Comparison of ENCODE assay signal across 27 cellular contexts in the genomic region with DNA sequence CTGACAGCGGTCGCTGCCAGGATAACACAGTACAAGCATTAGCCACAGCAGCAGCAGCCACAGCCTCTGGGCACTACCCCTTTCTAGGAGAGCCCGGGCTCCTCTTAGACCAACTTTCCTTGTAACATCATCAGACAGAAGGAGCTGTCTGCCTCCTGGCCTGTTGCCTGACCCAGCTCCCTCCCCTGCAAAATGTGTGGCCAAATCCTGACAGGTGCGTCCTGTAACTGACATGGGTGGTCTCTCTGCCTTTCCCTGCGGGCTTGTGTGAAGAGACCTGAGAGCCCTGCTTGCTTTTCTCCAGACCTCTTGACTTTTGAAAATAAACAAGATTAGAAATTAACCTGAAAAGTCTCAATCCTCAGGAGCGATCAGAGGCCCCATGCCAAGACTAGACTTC.
"Had no signal": no experiment of that assay in that cellular context is flagged by ENCODE, and none has a peak within 500 bp of the region (broad histone marks: within the 10 kb centered on the region; RNA-seq: fewer than 3 reads in every experiment).

No MANE protein-coding gene starts in this region.

- H3K27ac ChIP-seq: stomach, suprapubic skin, testis, thoracic aorta, thyroid gland, tibial artery, transverse colon, upper lobe of left lung, upper lobe of right lung, uterus, vagina had no signal

- H3K4me1 Mint-ChIP-seq: stimulated activated effector memory CD8-positive, alpha-beta T cell treated with anti-CD3 and anti-CD28 coated beads, Interleukin-12 subunit alpha, Interleukin-12 subunit beta, amount 100 ng/mL, for 72 hours; stimulated activated memory B cell treated with anti-CD40 and anti-IgM and Interleukin-4, amounts not matched to agents 10 μg/mL and 1 μg/mL and 100 μg/mL, for 72 hours; stimulated activated naive B cell treated with anti-CD40 and anti-IgM and Interleukin-4, amounts not matched to agents 10 μg/mL and 1 μg/mL and 100 μg/mL, for 72 hours had no signal

- DNase-seq: stimulated activated CD4-positive, alpha-beta T cell treated with anti-CD3 and anti-CD28 coated beads, Interleukin-1b, Interleukin-23, amount 100 ng/mL, for 48 hours; stimulated activated CD4-positive, alpha-beta T cell treated with anti-CD3 and anti-CD28 coated beads, Interleukin-2, amount 100 ng/mL, for 24 hours; stimulated activated CD4-positive, alpha-beta T cell treated with anti-CD3 and anti-CD28 coated beads, Interleukin-2, amount 100 ng/mL, for 48 hours; stimulated activated CD4-positive, alpha-beta T cell treated with anti-CD3 and anti-CD28 coated beads, Interleukin-4, amount 100 ng/mL, for 1 hour; stimulated activated CD4-positive, alpha-beta T cell treated with anti-CD3 and anti-CD28 coated beads, Interleukin-4, amount 100 ng/mL, for 24 hours; stimulated activated CD4-positive, alpha-beta T cell treated with anti-CD3 and anti-CD28 coated beads, Interleukin-4, amount 100 ng/mL, for 4 hours; stimulated activated CD8-positive, alpha-beta memory T cell treated with anti-CD3 and anti-CD28 coated beads, Interleukin-4, amount 100 ng/mL, for 48 hours; stimulated activated naive B cell treated with anti-CD40 and anti-IgM and Interleukin-4, amounts not matched to agents 10 μg/mL and 1 μg/mL and 100 μg/mL, for 72 hours; stimulated activated naive CD4-positive, alpha-beta T cell; stimulated activated naive CD4-positive, alpha-beta T cell treated with Interleukin-2 at 50 U/mL for 16 hours; stomach; substantia nigra; testis; thyroid gland; tibial artery; transverse colon; trophoblast cell; upper lobe of left lung; upper lobe of right lung; uterus had no signal

- H3K27ac Mint-ChIP-seq: stimulated activated effector memory CD8-positive, alpha-beta T cell treated with anti-CD3 and anti-CD28 coated beads, Interleukin-12 subunit alpha, Interleukin-12 subunit beta, amount 100 ng/mL, for 72 hours; stimulated activated memory B cell treated with anti-CD40 and anti-IgM and Interleukin-4, amounts not matched to agents 10 μg/mL and 1 μg/mL and 100 μg/mL, for 72 hours; stimulated activated naive B cell treated with anti-CD40 and anti-IgM and Interleukin-4, amounts not matched to agents 10 μg/mL and 1 μg/mL and 100 μg/mL, for 72 hours; stimulated activated naive CD8-positive, alpha-beta T cell treated with anti-CD3 and anti-CD28 coated beads, Interleukin-15, Interleukin-2, amounts not matched to agents 100 ng/mL and 50 ng/mL, for 24 hours; type B pancreatic cell had no signal

- H3K9me3 ChIP-seq: testis, thyroid gland, transverse colon had no signal

- H3K27me3 Mint-ChIP-seq: stimulated activated memory B cell treated with anti-CD40 and anti-IgM and Interleukin-4, amounts not matched to agents 10 μg/mL and 1 μg/mL and 100 μg/mL, for 72 hours; stimulated activated naive B cell treated with anti-CD40 and anti-IgM and Interleukin-4, amounts not matched to agents 10 μg/mL and 1 μg/mL and 100 μg/mL, for 72 hours; stimulated activated naive CD8-positive, alpha-beta T cell treated with anti-CD3 and anti-CD28 coated beads, Interleukin-15, Interleukin-2, amounts not matched to agents 100 ng/mL and 50 ng/mL, for 24 hours; type B pancreatic cell had no signal

- H3K36me3 Mint-ChIP-seq: stimulated activated effector memory CD8-positive, alpha-beta T cell treated with anti-CD3 and anti-CD28 coated beads, Interleukin-12 subunit alpha, Interleukin-12 subunit beta, amount 100 ng/mL, for 72 hours; stimulated activated memory B cell treated with anti-CD40 and anti-IgM and Interleukin-4, amounts not matched to agents 10 μg/mL and 1 μg/mL and 100 μg/mL, for 72 hours; stimulated activated naive B cell treated with anti-CD40 and anti-IgM and Interleukin-4, amounts not matched to agents 10 μg/mL and 1 μg/mL and 100 μg/mL, for 72 hours; type B pancreatic cell had no signal

- ATAC-seq: stimulated activated effector memory CD8-positive, alpha-beta T cell treated with anti-CD3 and anti-CD28 coated beads, Interleukin-12 subunit alpha, Interleukin-12 subunit beta, amount 100 ng/mL, for 72 hours; stimulated activated memory B cell treated with anti-CD40 and anti-IgM and Interleukin-4, amounts not matched to agents 10 μg/mL and 1 μg/mL and 100 μg/mL, for 72 hours; stimulated activated naive B cell treated with anti-CD40 and anti-IgM and Interleukin-4, amounts not matched to agents 10 μg/mL and 1 μg/mL and 100 μg/mL, for 72 hours; upper lobe of right lung had no signal

- H3K36me3 ChIP-seq: stomach, suprapubic skin, thoracic aorta, thyroid gland, tibial artery, transverse colon, upper lobe of left lung, upper lobe of right lung, uterus, vagina had no signal

- H3K4me1 ChIP-seq: stomach, suprapubic skin, testis, thyroid gland, tibial artery, transverse colon, upper lobe of left lung, upper lobe of right lung, uterus, vagina had no signal

- H3K4me3 Mint-ChIP-seq: stimulated activated effector memory CD8-positive, alpha-beta T cell treated with anti-CD3 and anti-CD28 coated beads, Interleukin-12 subunit alpha, Interleukin-12 subunit beta, amount 100 ng/mL, for 72 hours; stimulated activated memory B cell treated with anti-CD40 and anti-IgM and Interleukin-4, amounts not matched to agents 10 μg/mL and 1 μg/mL and 100 μg/mL, for 72 hours; stimulated activated naive B cell treated with anti-CD40 and anti-IgM and Interleukin-4, amounts not matched to agents 10 μg/mL and 1 μg/mL and 100 μg/mL, for 72 hours; stimulated activated naive CD8-positive, alpha-beta T cell treated with anti-CD3 and anti-CD28 coated beads, Interleukin-15, Interleukin-2, amounts not matched to agents 100 ng/mL and 50 ng/mL, for 24 hours; type B pancreatic cell had no signal

- H3K27me3 ChIP-seq: stomach, suprapubic skin, testis, thyroid gland, tibial artery, transverse colon, upper lobe of left lung, upper lobe of right lung, uterus, vagina had no signal

- H3K4me3 ChIP-seq: stomach, suprapubic skin, testis, thoracic aorta, thyroid gland, tibial artery, transverse colon, upper lobe of left lung, upper lobe of right lung, uterus, vagina had no signal
